ENCODE assay signal across 8 cellular contexts in genomic region chr4:2059034-2059725, GRCh38. TPM values are rescaled to one million over a fixed set of nuclear protein-coding genes. Genes with fewer than 3 reads are reported as not detected.
DNase-seq lines count a peak whose midpoint lies in the region; ATAC-seq and TF ChIP-seq lines count a peak whose summit lies in the region.

Gene NAT8L (plus strand): TSS chr4:2059327. CDS start chr4:2059512, 185 bp downstream.

- H3K79me2 ChIP-seq in smooth muscle cell (ENCODE audit: low read depth), result no peaks in the 10 kb centered on the region

- 2% methylated on average over 42 of the region's 122 CpGs for WGBS in smooth muscle cell (ENCODE audit: low lambda C conversion rate)

- no peaks in the 10 kb centered on the region for H3F3A ChIP-seq in smooth muscle cell (ENCODE audit: low read depth)

- no peak within 1 kb of the TSS for H3K9ac ChIP-seq in smooth muscle cell (ENCODE audit: low read depth)

- no peak for TF ChIP-seq CTCF in smooth muscle cell (IDR thresholded peaks at IDR 0.05; ENCODE audit: borderline replicate concordance, insufficient read depth, poor library complexity, severe bottlenecking)

- peaks cover 60% of the 10 kb centered on the region for H3K27me3 ChIP-seq in smooth muscle cell (ENCODE audit: low read depth)

- no peaks in the 10 kb centered on the region for H4K20me1 ChIP-seq in smooth muscle cell (ENCODE audit: low read depth)

- H3K4me3 ChIP-seq in iPS-18c (ENCODE audit: insufficient read depth, low read depth, low read length) (peak within 1 kb of the TSS; percentile 49; the same call in 1 of the 2 replicates), smooth muscle cell (peak within 1 kb of the TSS; percentile 45)

- H3K36me3 ChIP-seq in smooth muscle cell (ENCODE audit: low read depth), result no peaks in the 10 kb centered on the region

- H3K4me2 ChIP-seq in smooth muscle cell, result peak within 1 kb of the TSS; percentile 82

- no peak within 1 kb of the TSS for H2AFZ ChIP-seq in smooth muscle cell (ENCODE audit: low read depth)

- DNase-seq in DMS79 treated with DMSO at 0.1 percent for 48 hours (lab: John Stamatoyannopoulos, UW), result peak; percentile 5
- DNase-seq in DMS79 (lab: John Stamatoyannopoulos, UW), result no peak
- DNase-seq in NCI-H2081 treated with DMSO at 0.1 percent for 48 hours (lab: John Stamatoyannopoulos, UW), result peak; percentile 23
- DNase-seq in smooth muscle cell (lab: John Stamatoyannopoulos, UW; ENCODE audit: unreplicated experiment), result no peak
- no peak for DNase-seq in effector CD8-positive, alpha-beta T cell (lab: John Stamatoyannopoulos, UW)

- ATAC-seq in HG03342 (IDR thresholded peaks at IDR 0.05; ENCODE audit: unreplicated experiment), result no peak

- peaks cover 6% of the 10 kb centered on the region for H3K4me1 ChIP-seq in smooth muscle cell (ENCODE audit: low read depth)

- H3K27ac ChIP-seq in angular gyrus (ENCODE audit: low read depth, low read length) (peak within 1 kb of the TSS; percentile 86), smooth muscle cell (ENCODE audit: low read depth) (no peak within 1 kb of the TSS)

- H3K9me3 ChIP-seq in iPS-18c (ENCODE audit: control insufficient read depth, insufficient read depth, low read length) (no peaks in the 10 kb centered on the region), smooth muscle cell (replicated peaks; ENCODE audit: low read depth) (no peaks in the 10 kb centered on the region)

RNA-seq across cellular contexts. Expression of gene NAT8L, which starts in this region (rescaled TPM):
- not detected in 2 replicates for total RNA-seq in smooth muscle cell
- polyA plus RNA-seq in smooth muscle cell, result not detected in 2 replicates

Comparison
In these comparisons a context has a peak if more than half of its experiments do, and no peak if none do; other contexts are left out.
1. DNase-seq: peak in DMS79 treated with DMSO at 0.1 percent for 48 hours (single experiment) and NCI-H2081 treated with DMSO at 0.1 percent for 48 hours (single experiment); none in DMS79 (single experiment), smooth muscle cell (single experiment) and effector CD8-positive, alpha-beta T cell (single experiment).